In the genomic region with DNA sequence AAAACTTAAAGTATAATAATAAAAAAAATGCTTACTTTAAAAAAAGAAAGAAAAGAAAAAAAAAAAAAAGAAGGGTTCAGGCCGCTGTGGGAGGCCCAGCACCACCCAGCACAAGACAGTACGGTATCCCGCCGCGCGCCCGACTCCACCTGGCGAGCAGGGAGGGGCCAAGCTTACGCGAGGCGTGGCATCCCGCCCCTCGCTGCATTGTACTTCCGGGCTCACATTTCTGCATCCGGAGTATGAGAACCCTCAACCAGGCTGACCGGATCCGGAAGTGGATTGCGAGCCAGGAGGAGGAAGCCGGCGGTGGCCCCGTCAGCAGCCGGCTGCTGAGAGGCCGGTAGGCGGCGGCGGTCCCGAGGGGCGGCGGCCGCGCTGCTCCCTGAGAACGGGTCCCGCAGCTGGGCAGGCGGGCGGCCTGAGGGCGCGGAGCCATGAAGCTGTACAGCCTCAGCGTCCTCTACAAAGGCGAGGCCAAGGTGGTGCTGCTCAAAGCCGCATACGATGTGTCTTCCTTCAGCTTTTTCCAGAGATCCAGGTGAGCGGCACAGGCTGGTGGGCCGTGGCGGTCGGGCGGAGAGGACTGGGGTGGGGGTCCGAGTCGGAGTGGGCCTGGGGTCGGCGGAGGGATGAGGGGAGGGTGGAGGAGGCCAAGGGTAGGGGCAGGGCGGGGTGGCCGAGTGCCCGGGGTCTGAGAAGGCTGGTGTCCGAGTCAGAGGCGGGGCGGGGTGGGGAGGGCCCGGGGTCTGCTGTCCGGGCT, we compare ENCODE assay signal across 8 cellular contexts.
DNase-seq lines count a peak whose midpoint lies in the region; ATAC-seq lines count a peak whose summit lies in the region.

YKT6 (plus strand) TSS at position 280 of the 763 bp plus-strand sequence; CDS start at position 438, 158 bp downstream.

- ATAC-seq in GM19468 (IDR thresholded peaks at IDR 0.05; ENCODE audit: extremely low read depth, unreplicated experiment): peak; percentile 95
- ATAC-seq in effector memory CD8-positive, alpha-beta T cell (replicated peaks): peak; percentile 99

- H3K27ac Mint-ChIP-seq in effector memory CD8-positive, alpha-beta T cell: peak within 1 kb of the TSS; percentile 68 to 90

- no peaks in the 10 kb centered on the region for H3K9me3 Mint-ChIP-seq in effector memory CD8-positive, alpha-beta T cell

- H3K4me1 Mint-ChIP-seq in effector memory CD8-positive, alpha-beta T cell (ENCODE audit: low read depth in 2 of 2): peaks cover 15 to 34% of the 10 kb centered on the region in 2 donors

- H3K4me3 Mint-ChIP-seq in effector memory CD8-positive, alpha-beta T cell: peak within 1 kb of the TSS; percentile 84 to 85

- peaks cover 10 to 11% of the 10 kb centered on the region in 2 donors for H3K27me3 Mint-ChIP-seq in effector memory CD8-positive, alpha-beta T cell

- H3K36me3 Mint-ChIP-seq in effector memory CD8-positive, alpha-beta T cell (ENCODE audit: insufficient read depth): peaks cover 7% of the 10 kb centered on the region

- DNase-seq in COLO829 (ENCODE audit: low spot score) (peak; percentile 99), HS-5 (ENCODE audit: low read depth) (peak; percentile 95), NK-92 (lab: John Stamatoyannopoulos, UW; ENCODE audit: unreplicated experiment) (peak; percentile 62), medulla oblongata (ENCODE audit: extremely low spot score) (peak; percentile 97)
- DNase-seq in activated CD8-positive, alpha-beta memory T cell treated with anti-CD3 and anti-CD28 coated beads for 24 hours: peak; percentile 97
- peak; percentile 89 to 91 (median 90) for DNase-seq in effector memory CD8-positive, alpha-beta T cell
- peak; percentile 89 for DNase-seq in stimulated activated CD8-positive, alpha-beta memory T cell treated with anti-CD3 and anti-CD28 coated beads, Interleukin-12 subunit alpha, Interleukin-12 subunit beta, amount 100 ng/mL, for 1 hour (ENCODE audit: low read depth)

Comparison
In these comparisons a context has a peak if more than half of its experiments do, and no peak if none do; other contexts are left out.
1. Peak in every context shown above with its lines: DNase-seq and ATAC-seq.